8 cellular contexts compared by ENCODE assay signal in the genomic region with DNA sequence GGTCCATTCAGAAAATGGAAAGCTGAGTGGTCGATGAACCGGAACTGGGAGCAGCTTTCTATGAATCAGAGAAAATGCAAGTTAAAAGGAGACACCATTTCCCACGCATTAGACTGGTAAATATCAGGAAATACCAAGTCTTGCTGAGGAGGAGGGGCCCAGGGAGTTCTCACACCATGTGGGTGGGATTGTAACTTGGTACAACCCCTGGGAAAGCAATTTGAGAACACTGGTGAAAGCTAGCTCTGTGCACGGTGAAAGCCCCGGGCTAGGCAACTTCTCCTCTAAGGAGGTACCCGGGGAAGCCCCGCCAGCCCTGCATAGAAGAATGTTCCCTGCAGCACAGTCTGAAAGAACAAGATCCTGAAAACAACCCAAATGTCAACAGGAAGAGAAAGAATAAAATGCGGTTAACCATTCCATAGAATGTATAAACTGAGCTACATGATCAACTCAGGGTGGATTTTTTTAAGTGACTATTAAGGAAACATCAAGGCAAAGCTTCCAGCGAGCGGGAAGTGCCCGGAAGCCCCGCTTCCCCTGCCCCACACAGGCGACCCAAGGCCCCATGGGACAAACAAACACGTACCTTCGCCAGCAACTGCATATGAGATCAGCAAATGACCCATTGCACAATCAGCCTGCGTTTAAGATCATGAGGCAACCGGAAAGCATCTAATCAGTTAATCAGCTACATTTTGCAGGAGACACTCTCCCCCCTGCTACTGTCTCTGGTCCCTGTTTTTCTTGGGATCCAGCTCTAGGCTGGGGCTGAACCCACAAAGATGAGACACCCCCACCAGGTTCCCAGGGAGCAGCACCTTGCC. TPM values are rescaled to one million over a fixed set of nuclear protein-coding genes. Genes with fewer than 3 reads are reported as not detected.
DNase-seq lines count a peak whose midpoint lies in the region; ATAC-seq and TF ChIP-seq lines count a peak whose summit lies in the region.

No MANE protein-coding gene starts in this region.

- no peak for TF ChIP-seq CTCF in adrenal gland (IDR thresholded peaks at IDR 0.05)

- intact Hi-C loops in Right ventricle myocardium superior (cut with DNase I) (no loop called here), cardiac septum (cut with DNase I) (no loop called here), adrenal gland (cut with DNase I) (no loop called here)

- H3K27ac ChIP-seq in adrenal gland = peak overlapping the region in 2 of 5 donors; percentile 12 to 53

- no peaks in the 10 kb centered on the region for H3K36me3 ChIP-seq in adrenal gland (replicated peaks in 1 of 2)

- peak; percentile 83 for ATAC-seq in Right ventricle myocardium superior (ENCODE audit: poor library complexity)
- no peak for ATAC-seq in HG03025 (IDR thresholded peaks at IDR 0.05; ENCODE audit: low FRiP score, unreplicated experiment)
- no peak for ATAC-seq in GM21447 (IDR thresholded peaks at IDR 0.05; ENCODE audit: unreplicated experiment)

- H3K4me1 ChIP-seq in adrenal gland (replicated peaks in 1 of 2) = no peaks in the 10 kb centered on the region

- H3K9me3 ChIP-seq in adrenal gland (replicated peaks in 1 of 3) = no peaks in the 10 kb centered on the region

- 25 to 32% (median 27%) methylated on average over 15 to 17 of the region's 17 CpGs for WGBS in adrenal gland, 4 donors

- no peak overlapping the region for H3K4me3 ChIP-seq in adrenal gland

- TF ChIP-seq POLR2A in adrenal gland (IDR thresholded peaks at IDR 0.05) = no peak

- DNase-seq in Right ventricle myocardium superior (peak; percentile 63), cardiac septum (ENCODE audit: low spot score) (no peak), adrenal gland (peak in 5 of 7 donors; percentile 29 to 58 (median 45)), left kidney (ENCODE audit: low read depth, low spot score) (peak; percentile 92), NCI-H510A (lab: John Stamatoyannopoulos, UW) (no peak), LoVo (ENCODE audit: low spot score) (no peak)

- H3K27me3 ChIP-seq in adrenal gland = no peaks in the 10 kb centered on the region

RNA-seq across cellular contexts. Expression of a gene that starts 11.3 kb away (rescaled TPM):
- total RNA-seq in Right ventricle myocardium superior (0.11 TPM), cardiac septum (0.11 TPM), adrenal gland (1 to 10 TPM in 7 of 8 donors, under 1 TPM in 1; 0.95 to 6.4 (median 4.1) TPM)
- polyA plus RNA-seq in adrenal gland = 1 to 10 TPM in 2 of 3 donors, under 1 TPM in 1; 0.77 to 2.0 (median 1.6) TPM

Comparison
In these comparisons a context has a peak if more than half of its experiments do, and no peak if none do; other contexts are left out.
1. DNase-seq: peak in Right ventricle myocardium superior (single experiment), adrenal gland (5 of 7) and left kidney (single experiment); none in cardiac septum (single experiment), NCI-H510A (single experiment) and LoVo (single experiment).